9 cellular contexts compared by ENCODE assay signal in genomic region chr1:84959294-84959693, GRCh38. TPM values are rescaled to one million over a fixed set of nuclear protein-coding genes. Genes with fewer than 3 reads are reported as not detected.
DNase-seq lines count a peak whose midpoint lies in the region; ATAC-seq lines count a peak whose summit lies in the region.
"Had no signal": no experiment of that assay in that cellular context is flagged by ENCODE, and none has a peak within 500 bp of the region (broad histone marks: within the 10 kb centered on the region; RNA-seq: fewer than 3 reads in every experiment).

No MANE protein-coding gene starts in this region.

- H3K9me2 ChIP-seq in Karpas-422 (replicated peaks; ENCODE audit: insufficient read depth, low read length), result no peaks in the 10 kb centered on the region

- H3K4me2 ChIP-seq in Karpas-422 (ENCODE audit: low read depth, low read length, poor library complexity, severe bottlenecking), result no peak overlapping the region

- ATAC-seq in HG03025 (IDR thresholded peaks at IDR 0.05; ENCODE audit: low FRiP score, unreplicated experiment), result peak; percentile 78
- ATAC-seq in stimulated activated naive CD8-positive, alpha-beta T cell treated with anti-CD3 and anti-CD28 coated beads, Interleukin-15, amount 100 ng/mL, for 72 hours, result peak; percentile 97
- ATAC-seq: HCT116 had no signal

- no peak overlapping the region for H3K9ac ChIP-seq in Karpas-422 (ENCODE audit: low read length)

- no peak overlapping the region for H3K27ac ChIP-seq in Karpas-422 (ENCODE audit: low read length)

- H3K36me3 ChIP-seq in Karpas-422 (ENCODE audit: insufficient read depth, low read length), result no peaks in the 10 kb centered on the region

- H3K79me2 ChIP-seq in Karpas-422 (ENCODE audit: low read length), result no peaks in the 10 kb centered on the region; the same call in 1 of the 2 replicates

- no peaks in the 10 kb centered on the region for H3K27me3 ChIP-seq in Karpas-422 (ENCODE audit: low read length)

- H3K4me3 Mint-ChIP-seq in activated T-helper 1 cell treated with anti-CD3 and anti-CD28 coated beads, Interleukin-12 subunit alpha, Interleukin-12 subunit beta, Interleukin-2, Interleukin-4 antibody, amounts not matched to agents 30 ng/mL and 10 ng/mL and 1 ng/mL, durations not matched to agents 14 hours and 24 hours and 36 hours, result peak overlapping the region; percentile 27
- peak overlapping the region in 1 of 2 donors; percentile 1 for H3K4me3 Mint-ChIP-seq in stimulated activated naive CD8-positive, alpha-beta T cell treated with anti-CD3 and anti-CD28 coated beads, Interleukin-15, amount 100 ng/mL, for 72 hours

- H3K4me1 Mint-ChIP-seq in activated T-helper 1 cell treated with anti-CD3 and anti-CD28 coated beads, Interleukin-12 subunit alpha, Interleukin-12 subunit beta, Interleukin-2, Interleukin-4 antibody, amounts not matched to agents 30 ng/mL and 10 ng/mL and 1 ng/mL, durations not matched to agents 14 hours and 24 hours and 36 hours (ENCODE audit: low read depth), result peaks cover 24% of the 10 kb centered on the region
- H3K4me1 Mint-ChIP-seq in stimulated activated naive CD8-positive, alpha-beta T cell treated with anti-CD3 and anti-CD28 coated beads, Interleukin-15, amount 100 ng/mL, for 72 hours, result peaks cover 20% of the 10 kb centered on the region

- H3K9me3 ChIP-seq in Karpas-422 (ENCODE audit: low read length), result no peaks in the 10 kb centered on the region

- H3K4me1 ChIP-seq in Karpas-422 (ENCODE audit: low read length), result no peaks in the 10 kb centered on the region

- H3K9me3 Mint-ChIP-seq in activated T-helper 1 cell treated with anti-CD3 and anti-CD28 coated beads, Interleukin-12 subunit alpha, Interleukin-12 subunit beta, Interleukin-2, Interleukin-4 antibody, amounts not matched to agents 30 ng/mL and 10 ng/mL and 1 ng/mL, durations not matched to agents 14 hours and 24 hours and 36 hours, result peaks cover 7% of the 10 kb centered on the region
- H3K9me3 Mint-ChIP-seq in stimulated activated naive CD8-positive, alpha-beta T cell treated with anti-CD3 and anti-CD28 coated beads, Interleukin-15, amount 100 ng/mL, for 72 hours, result no peaks in the 10 kb centered on the region

- peak overlapping the region; percentile 59 for H3K27ac Mint-ChIP-seq in activated T-helper 1 cell treated with anti-CD3 and anti-CD28 coated beads, Interleukin-12 subunit alpha, Interleukin-12 subunit beta, Interleukin-2, Interleukin-4 antibody, amounts not matched to agents 30 ng/mL and 10 ng/mL and 1 ng/mL, durations not matched to agents 14 hours and 24 hours and 36 hours
- H3K27ac Mint-ChIP-seq in stimulated activated naive CD8-positive, alpha-beta T cell treated with anti-CD3 and anti-CD28 coated beads, Interleukin-15, amount 100 ng/mL, for 72 hours, result peak overlapping the region; percentile 20 to 49

- intact Hi-C loops in activated T-helper 1 cell treated with anti-CD3 and anti-CD28 coated beads, Interleukin-12 subunit alpha, Interleukin-12 subunit beta, Interleukin-2, Interleukin-4 antibody, amounts not matched to agents 30 ng/mL and 10 ng/mL and 1 ng/mL, durations not matched to agents 14 hours and 24 hours and 36 hours (cut with micrococcal nuclease), result loop anchor here (1.0 to 5.0 kb wide), 11 partner anchors 10 to 623 kb away; partner anchors contain the start of genes BCL10, CCN1, CTBS and MCOLN3

- H2AFZ ChIP-seq in Karpas-422 (ENCODE audit: low read length), result no peak overlapping the region

- H3K27me3 Mint-ChIP-seq in activated T-helper 1 cell treated with anti-CD3 and anti-CD28 coated beads, Interleukin-12 subunit alpha, Interleukin-12 subunit beta, Interleukin-2, Interleukin-4 antibody, amounts not matched to agents 30 ng/mL and 10 ng/mL and 1 ng/mL, durations not matched to agents 14 hours and 24 hours and 36 hours (ENCODE audit: insufficient read depth), result no peaks in the 10 kb centered on the region
- peaks cover 17% of the 10 kb centered on the region for H3K27me3 Mint-ChIP-seq in stimulated activated naive CD8-positive, alpha-beta T cell treated with anti-CD3 and anti-CD28 coated beads, Interleukin-15, amount 100 ng/mL, for 72 hours

- no peaks in the 10 kb centered on the region for H4K20me1 ChIP-seq in Karpas-422 (ENCODE audit: insufficient read depth, low read depth, low read length)

- DNase-seq in stimulated activated CD4-positive, alpha-beta T cell treated with anti-CD3 and anti-CD28 coated beads, Interleukin-12 subunit alpha, Interleukin-12 subunit beta, amount 100 ng/mL, for 48 hours (ENCODE audit: low read depth in 2 of 3, low spot score in 1 of 3), result peak; percentile 34 to 45 (median 38)
- no peak for DNase-seq in stimulated activated CD4-positive, alpha-beta T cell treated with anti-CD3 and anti-CD28 coated beads, Interleukin-12 subunit alpha, Interleukin-12 subunit beta, amount 100 ng/mL, for 4 hours
- DNase-seq in activated T-helper 1 cell treated with anti-CD3 and anti-CD28 coated beads, Interleukin-12 subunit alpha, Interleukin-12 subunit beta, Interleukin-2, Interleukin-4 antibody, amounts not matched to agents 30 ng/mL and 10 ng/mL and 1 ng/mL, durations not matched to agents 14 hours and 24 hours and 36 hours (ENCODE audit: low spot score), result peak; percentile 41
- DNase-seq in stimulated activated naive CD8-positive, alpha-beta T cell treated with anti-CD3 and anti-CD28 coated beads, Interleukin-15, amount 100 ng/mL, for 72 hours, result peak; percentile 16 to 52
- DNase-seq in Karpas-422 (no peak), NCI-H345 treated with DMSO at 0.1 percent for 48 hours (lab: John Stamatoyannopoulos, UW; ENCODE audit: unreplicated experiment) (no peak), CD1c-positive myeloid dendritic cell (ENCODE audit: extremely low spot score) (no peak)

- no peak overlapping the region for H3K4me3 ChIP-seq in Karpas-422 (ENCODE audit: low read length)

- peaks cover 61% of the 10 kb centered on the region for H3K36me3 Mint-ChIP-seq in activated T-helper 1 cell treated with anti-CD3 and anti-CD28 coated beads, Interleukin-12 subunit alpha, Interleukin-12 subunit beta, Interleukin-2, Interleukin-4 antibody, amounts not matched to agents 30 ng/mL and 10 ng/mL and 1 ng/mL, durations not matched to agents 14 hours and 24 hours and 36 hours (ENCODE audit: low read depth)

RNA-seq across cellular contexts. Expression of gene MCOLN2, which starts 37.6 kb away (rescaled TPM):
- 117 and 119 TPM in 2 replicates for total RNA-seq in activated T-helper 1 cell treated with anti-CD3 and anti-CD28 coated beads, Interleukin-12 subunit alpha, Interleukin-12 subunit beta, Interleukin-2, Interleukin-4 antibody, amounts not matched to agents 30 ng/mL and 10 ng/mL and 1 ng/mL, durations not matched to agents 14 hours and 24 hours and 36 hours
- 52.4 and 56.1 TPM in 2 replicates for total RNA-seq in Karpas-422 (2014; rRNA removed; shearing (Covaris generic); ENCODE audit: low replicate concordance)

Comparison
In these comparisons a context has a peak if more than half of its experiments do, and no peak if none do; other contexts are left out.
1. DNase-seq: peak in stimulated activated CD4-positive, alpha-beta T cell treated with anti-CD3 and anti-CD28 coated beads, Interleukin-12 subunit alpha, Interleukin-12 subunit beta, amount 100 ng/mL, for 48 hours (3 of 3), activated T-helper 1 cell treated with anti-CD3 and anti-CD28 coated beads, Interleukin-12 subunit alpha, Interleukin-12 subunit beta, Interleukin-2, Interleukin-4 antibody, amounts not matched to agents 30 ng/mL and 10 ng/mL and 1 ng/mL, durations not matched to agents 14 hours and 24 hours and 36 hours (single experiment) and stimulated activated naive CD8-positive, alpha-beta T cell treated with anti-CD3 and anti-CD28 coated beads, Interleukin-15, amount 100 ng/mL, for 72 hours (2 of 2); none in stimulated activated CD4-positive, alpha-beta T cell treated with anti-CD3 and anti-CD28 coated beads, Interleukin-12 subunit alpha, Interleukin-12 subunit beta, amount 100 ng/mL, for 4 hours (single experiment), Karpas-422 (single experiment), NCI-H345 treated with DMSO at 0.1 percent for 48 hours (single experiment) and CD1c-positive myeloid dendritic cell (single experiment).